Comparison of ENCODE assay signal across 8 cellular contexts in genomic region chr5:150489358-150490295, GRCh38. TPM values are rescaled to one million over a fixed set of nuclear protein-coding genes. Genes with fewer than 3 reads are reported as not detected.
DNase-seq lines count a peak whose midpoint lies in the region; ATAC-seq and TF ChIP-seq lines count a peak whose summit lies in the region.

No MANE protein-coding gene starts in this region.

- peak overlapping the region; percentile 92 for H3K4me3 ChIP-seq in OCI-LY7 (ENCODE audit: low read depth, low read length, poor library complexity, severe bottlenecking)

- POLR2A ChIA-PET in OCI-LY7 (lab: Charles Lee): interaction anchor here (0.6 to 3.1 kb wide), 20 partner anchors 9 to 79 kb away, joined by 3 to 19 read pairs (median 4); no protein-coding TSS in a partner anchor

- H3K27me3 Mint-ChIP-seq in glutamatergic neuron (ENCODE audit: unreplicated experiment): peaks cover 20% of the 10 kb centered on the region

- no TSS peak for BruUV-seq in OCI-LY7 (replicated peaks; lab: Mats Ljungman, UMichigan)

- H3K36me3 ChIP-seq in OCI-LY7 (ENCODE audit: insufficient read depth, low read length): no peaks in the 10 kb centered on the region

- peak; percentile 84 for ATAC-seq in GM18520 (IDR thresholded peaks at IDR 0.05; ENCODE audit: unreplicated experiment)
- ATAC-seq in HG02759 (IDR thresholded peaks at IDR 0.05; ENCODE audit: unreplicated experiment): peak; percentile 77

- CTCF ChIA-PET in OCI-LY7 (lab: Charles Lee; ENCODE audit: unreplicated experiment): interaction anchor here (0.8 to 2.3 kb wide), 8 partner anchors 9 to 52 kb away, joined by 3 to 12 read pairs (median 6); no protein-coding TSS in a partner anchor

- H3K79me2 ChIP-seq in OCI-LY7 (ENCODE audit: insufficient read depth, low read depth, low read length): peaks cover 43% of the 10 kb centered on the region; the same call in 1 of the 2 replicates

- H3K27ac ChIP-seq in OCI-LY7 (ENCODE audit: low read depth, low read length, poor library complexity, severe bottlenecking) (peak overlapping the region; percentile 73), substantia nigra (ENCODE audit: low read depth, low read length, poor library complexity, severe bottlenecking) (peak overlapping the region; percentile 91)

- peak overlapping the region; percentile 87 for H3K4me3 Mint-ChIP-seq in glutamatergic neuron (ENCODE audit: unreplicated experiment)

- H3K4me1 ChIP-seq in OCI-LY7 (ENCODE audit: insufficient read depth, low read length, poor library complexity, severe bottlenecking): peaks cover 66% of the 10 kb centered on the region

- DNase-seq in OCI-LY7 (ENCODE audit: low spot score): peak; percentile 89
- peak; percentile 65 for DNase-seq in glutamatergic neuron
- DNase-seq in substantia nigra (lab: John Stamatoyannopoulos, UW): peak in 29 of 49 donors; percentile 25 to 78 (median 55)
- no peak for DNase-seq in NCI-H526 (lab: John Stamatoyannopoulos, UW)
- DNase-seq in SHP77 (lab: John Stamatoyannopoulos, UW): no peak
- no peak for DNase-seq in DMS53 (lab: John Stamatoyannopoulos, UW)

- no peaks in the 10 kb centered on the region for H4K20me1 ChIP-seq in OCI-LY7 (ENCODE audit: insufficient read depth, low read length)

- TF ChIP-seq CTCF in OCI-LY7 (conservative IDR thresholded peaks at IDR 0.05; ENCODE audit: low read length) (0 out of 2 replicates have a peak, but pooled peaks have one; percentile 20), glutamatergic neuron (IDR thresholded peaks at IDR 0.05; ENCODE audit: partially characterized antibody, unreplicated experiment) (no peak)

- H3K9me3 Mint-ChIP-seq in glutamatergic neuron (ENCODE audit: unreplicated experiment): peaks cover 19% of the 10 kb centered on the region

- intact Hi-C loops in OCI-LY7 (cut with micrococcal nuclease; ENCODE audit: unreplicated experiment): loop anchor here (10.0 kb wide), 2 partner anchors 665 to 765 kb away; partner anchors contain the start of genes ANXA6 and GM2A

- H3K9me2 ChIP-seq in OCI-LY7 (ENCODE audit: insufficient read depth, low read length): no peaks in the 10 kb centered on the region

- H3K27ac Mint-ChIP-seq in glutamatergic neuron (ENCODE audit: unreplicated experiment): peak overlapping the region; percentile 74

- peak overlapping the region; percentile 87 for H3K4me2 ChIP-seq in OCI-LY7 (ENCODE audit: low read length)

- H3K36me3 Mint-ChIP-seq in glutamatergic neuron (ENCODE audit: unreplicated experiment): no peaks in the 10 kb centered on the region

- peak overlapping the region; percentile 3; the same call in 1 of the 2 replicates for H2AFZ ChIP-seq in OCI-LY7 (ENCODE audit: low read length)

- H3K4me1 Mint-ChIP-seq in glutamatergic neuron (ENCODE audit: low read depth, unreplicated experiment): peaks cover 57% of the 10 kb centered on the region

- H3K9me3 ChIP-seq in OCI-LY7 (ENCODE audit: low read length): no peaks in the 10 kb centered on the region

RNA-seq across cellular contexts. Expression of gene NDST1, which starts 18.3 kb away (rescaled TPM):
- 8.8 and 9.5 TPM in 2 replicates for total RNA-seq in OCI-LY7 (2014; rRNA removed; shearing (Covaris generic))
- total RNA-seq in OCI-LY7 (2022) (26.6 and 28.4 TPM in 2 replicates), glutamatergic neuron (ENCODE audit: unreplicated experiment) (160 TPM)

RNA-seq across cellular contexts. Expression of gene RPS14, which starts 40.1 kb away (rescaled TPM):
- 2,281 and 2,351 TPM in 2 replicates for total RNA-seq in OCI-LY7 (2014; rRNA removed; shearing (Covaris generic))
- total RNA-seq in OCI-LY7 (2022) (2,284 and 2,304 TPM in 2 replicates), glutamatergic neuron (ENCODE audit: unreplicated experiment) (1,465 TPM)

Comparison
In these comparisons a context has a peak if more than half of its experiments do, and no peak if none do; other contexts are left out.
1. DNase-seq: peak in OCI-LY7 (single experiment), glutamatergic neuron (single experiment) and substantia nigra (29 of 49); none in NCI-H526 (0 of 2), SHP77 (0 of 2) and DMS53 (single experiment).